8 cellular contexts compared by ENCODE assay signal in genomic region chr9:91197232-91198181, GRCh38.
DNase-seq lines count a peak whose midpoint lies in the region; ATAC-seq, FAIRE-seq and TF ChIP-seq lines count a peak whose summit lies in the region.

No MANE protein-coding gene starts in this region.

- peak; percentile 52 for FAIRE-seq in bronchial epithelial cell (lab: Jason Lieb, UNC)

- intact Hi-C loops in right lobe of liver (cut with DNase I): loop anchor here (10.0 kb wide), 2 partner anchors 203 to 227 kb away; partner anchors contain the start of gene NFIL3 (in 1 of the 2)

- H3K4me3 ChIP-seq in bronchial epithelial cell (ENCODE audit: low read depth, low read length): no peak overlapping the region
- H3K4me3 ChIP-seq in right lobe of liver: peak overlapping the region in 1 of 3 donors; percentile 3
- H3K4me3 ChIP-seq in upper lobe of left lung: no peak overlapping the region

- DNase-seq in AG09319 (ENCODE audit: extremely low read depth, low read depth) (peak; percentile 96), LoVo (ENCODE audit: low spot score) (peak; percentile 77), bronchial epithelial cell (ENCODE audit: low read depth) (peak; percentile 96), right lobe of liver (peak; percentile 60 to 92 (median 79)), upper lobe of left lung (peak in 1 of 2 donors; percentile 91)

- TF ChIP-seq CTCF in AG09319 (IDR thresholded peaks at IDR 0.05; ENCODE audit: low read depth, low read length): no peak
- TF ChIP-seq CTCF in bronchial epithelial cell (IDR thresholded peaks at IDR 0.05; ENCODE audit: insufficient read depth, low read length, severe bottlenecking): no peak
- TF ChIP-seq CTCF in right lobe of liver (IDR thresholded peaks at IDR 0.05): no peak
- TF ChIP-seq CTCF in upper lobe of left lung (IDR thresholded peaks at IDR 0.05): no peak

- no peaks in the 10 kb centered on the region for H3K9me3 ChIP-seq in right lobe of liver
- H3K9me3 ChIP-seq in upper lobe of left lung: no peaks in the 10 kb centered on the region

- H3K36me3 ChIP-seq in bronchial epithelial cell (ENCODE audit: control insufficient read depth, insufficient read depth, low read length): no peaks in the 10 kb centered on the region
- no peaks in the 10 kb centered on the region for H3K36me3 ChIP-seq in right lobe of liver
- H3K36me3 ChIP-seq in upper lobe of left lung: no peaks in the 10 kb centered on the region

- H3K27ac ChIP-seq in right lobe of liver (peak overlapping the region; percentile 99), upper lobe of left lung (peak overlapping the region; percentile 21 to 97 (median 82))

- WGBS in right lobe of liver (ENCODE audit: insufficient coverage, low coverage, low lambda C conversion rate, missing lambda C conversion rate): 9% methylated on average over 12 of the region's 13 CpGs
- 23 to 49% methylated on average over 13 of the region's 13 CpGs for WGBS in upper lobe of left lung, 2 donors

- peaks cover 0 to 47% (median 16%) of the 10 kb centered on the region in 4 donors for H3K4me1 ChIP-seq in right lobe of liver
- peaks cover 36 to 54% (median 47%) of the 10 kb centered on the region in 4 donors for H3K4me1 ChIP-seq in upper lobe of left lung

- no peaks in the 10 kb centered on the region for H3K27me3 ChIP-seq in bronchial epithelial cell (ENCODE audit: control insufficient read depth, insufficient read depth, low read length)
- H3K27me3 ChIP-seq in right lobe of liver: no peaks in the 10 kb centered on the region
- H3K27me3 ChIP-seq in upper lobe of left lung: no peaks in the 10 kb centered on the region

- ATAC-seq in right lobe of liver (peak; percentile 42 to 75 (median 54)), upper lobe of left lung (ENCODE audit: low FRiP score in 2 of 2) (peak; percentile 78), HG02588 (IDR thresholded peaks at IDR 0.05; ENCODE audit: unreplicated experiment) (no peak), GM21825 (IDR thresholded peaks at IDR 0.05; ENCODE audit: unreplicated experiment) (no peak), GM21381 (IDR thresholded peaks at IDR 0.05; ENCODE audit: unreplicated experiment) (no peak)

- peak; percentile 83 to 99 (median 94) for TF ChIP-seq EP300 in upper lobe of left lung (IDR thresholded peaks at IDR 0.05)

- TF ChIP-seq POLR2A in right lobe of liver (IDR thresholded peaks at IDR 0.05): peak; percentile 74
- no peak for TF ChIP-seq POLR2A in upper lobe of left lung (IDR thresholded peaks at IDR 0.05)

Comparison
In these comparisons a context has a peak if more than half of its experiments do, and no peak if none do; other contexts are left out.
1. ATAC-seq: peak in right lobe of liver (4 of 4) and upper lobe of left lung (2 of 2); none in HG02588 (single experiment), GM21825 (single experiment) and GM21381 (single experiment).